ENCODE assay signal across 19 cellular contexts in the genomic region with DNA sequence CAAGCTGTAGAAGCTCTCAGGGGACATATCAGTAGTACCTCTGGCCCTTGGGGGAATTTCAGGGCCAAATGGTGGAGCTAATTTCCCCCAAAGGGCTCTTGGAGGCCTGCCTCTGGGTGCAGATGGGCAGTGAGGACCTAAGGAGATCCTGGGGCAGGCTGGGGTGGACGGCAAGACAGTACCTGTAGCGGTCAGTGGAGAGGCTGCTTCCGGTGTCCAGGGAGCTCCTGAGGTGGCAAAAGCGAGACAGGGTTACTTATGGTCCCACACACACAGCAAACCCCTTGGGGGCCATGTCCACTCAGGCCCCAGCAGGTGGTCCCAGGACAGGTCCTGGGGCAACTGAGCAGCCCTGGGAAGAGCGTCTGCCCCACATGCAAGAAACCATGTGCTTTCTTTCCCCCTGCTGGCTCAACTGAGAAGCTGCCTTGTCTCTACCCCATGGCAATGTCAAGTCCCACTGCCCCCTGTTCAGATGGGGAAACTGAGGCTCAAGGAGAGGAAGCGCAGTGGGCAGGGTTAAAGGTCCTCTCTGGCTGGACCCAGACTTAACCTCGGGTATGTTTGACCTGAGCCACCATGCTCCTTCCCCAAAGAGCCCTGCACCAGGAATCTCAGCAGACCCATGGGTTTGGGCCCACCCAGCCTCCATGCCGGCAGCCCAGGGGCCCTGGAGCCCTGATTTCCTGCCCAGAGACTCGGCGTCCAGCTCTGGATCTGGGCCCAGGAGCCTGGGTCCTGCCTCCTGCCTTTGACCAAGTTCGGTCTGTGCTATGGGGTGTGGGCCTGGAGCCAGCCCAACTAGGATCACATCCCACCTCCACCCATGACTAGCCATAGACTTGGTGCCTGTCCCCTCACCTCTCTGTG. TPM values are rescaled to one million over a fixed set of nuclear protein-coding genes. Genes with fewer than 3 reads are reported as not detected.
A peak's percentile ranks its signal among the peaks of the same experiment; 100 is the strongest.
DNase-seq lines count a peak whose midpoint lies in the region; ATAC-seq, FAIRE-seq and TF ChIP-seq lines count a peak whose summit lies in the region.
"Had no signal": no experiment of that assay in that cellular context is flagged by ENCODE, and none has a peak within 500 bp of the region (broad histone marks: within the 10 kb centered on the region; RNA-seq: fewer than 3 reads in every experiment).

No MANE protein-coding gene starts in this region.

- H2BK5ac ChIP-seq in H1 (ENCODE audit: low read depth, low read length) = no peak overlapping the region

- no peak for TF ChIP-seq EP300 in SK-N-SH (IDR thresholded peaks at IDR 0.05; ENCODE audit: borderline replicate concordance in 1 of 2, low read depth in 1 of 2, low read length in 1 of 2)
- no peak for TF ChIP-seq EP300 in H1 (IDR thresholded peaks at IDR 0.05; ENCODE audit: borderline replicate concordance in 1 of 2, low read depth in 2 of 2, low read length in 2 of 2)

- no peak overlapping the region for H3K18ac ChIP-seq in H1 (ENCODE audit: extremely low read depth, low read length)

- H2AFZ ChIP-seq in SK-N-SH (ENCODE audit: low read depth) (no peak overlapping the region), H1 (ENCODE audit: low read length) (no peak overlapping the region)
- H2AFZ ChIP-seq: GM23248 had no signal

- DNase-seq in SK-N-SH (no peak), NB4 (ENCODE audit: low read depth) (peak; percentile 44), H1 (ENCODE audit: low read depth in 1 of 2, low spot score in 2 of 2) (no peak), retinal pigment epithelial cell (ENCODE audit: low read depth) (no peak), AG08395 (ENCODE audit: low spot score) (no peak)
- no peak for DNase-seq in effector memory CD4-positive, alpha-beta T cell
- DNase-seq: activated CD4-positive, alpha-beta T cell treated with anti-CD3 and anti-CD28 coated beads, Interleukin-2, amount 50 U/mL, for 48 hours; GM23248; immature natural killer cell; KBM-7; NCI-H1694 treated with DMSO at 0.1 percent for 48 hours; NCI-H526 treated with DMSO at 0.1 percent for 48 hours; T-helper 9 cell; testis had no signal

- H3K36me3 ChIP-seq in SK-N-SH (replicated peaks in 1 of 2; ENCODE audit: control insufficient read depth in 1 of 2, insufficient read depth in 2 of 2, low read length in 1 of 2) (no peaks in the 10 kb centered on the region), H1 (ENCODE audit: control insufficient read depth in 2 of 4, insufficient read depth in 4 of 4, low read length in 3 of 4) (no peaks in the 10 kb centered on the region)
- no peaks in the 10 kb centered on the region for H3K36me3 ChIP-seq in effector memory CD4-positive, alpha-beta T cell (ENCODE audit: control insufficient read depth, insufficient read depth, low read length)

- H3K4me1 ChIP-seq in SK-N-SH (ENCODE audit: control insufficient read depth in 1 of 2, insufficient read depth in 2 of 2, low read depth in 1 of 2, low read length in 1 of 2) = peaks cover 0 to 62% of the 10 kb centered on the region in 2 experiments; a peak in 2 of 4 replicates
- H3K4me1 ChIP-seq in H1 (replicated peaks in 1 of 4; ENCODE audit: control insufficient read depth in 3 of 4, insufficient read depth in 4 of 4, low read length in 3 of 4) = peaks cover 0 to 11% (median 5%) of the 10 kb centered on the region in 4 experiments; a peak in 4 of 7 replicates
- no peaks in the 10 kb centered on the region for H3K4me1 ChIP-seq in effector memory CD4-positive, alpha-beta T cell (ENCODE audit: control insufficient read depth, insufficient read depth, low read length, poor library complexity, severe bottlenecking)

- H2BK120ac ChIP-seq in H1 (replicated peaks; ENCODE audit: low read depth, low read length) = no peak overlapping the region

- H3K79me2 ChIP-seq in SK-N-SH (ENCODE audit: insufficient read depth) = no peaks in the 10 kb centered on the region
- H3K79me2 ChIP-seq in H1 (ENCODE audit: control insufficient read depth in 1 of 2, insufficient read depth in 2 of 2, low read length in 2 of 2) = no peaks in the 10 kb centered on the region

- no peak overlapping the region for H3K23ac ChIP-seq in H1 (ENCODE audit: insufficient read length)

- H2BK12ac ChIP-seq in H1 (ENCODE audit: low read depth, low read length) = no peak overlapping the region

- no peak overlapping the region; a peak in 1 of 4 replicates for H3K27ac ChIP-seq in SK-N-SH (ENCODE audit: low read depth in 2 of 2, low read length in 1 of 2)
- H3K27ac ChIP-seq in H1 (ENCODE audit: low read depth, low read length) = no peak overlapping the region
- no peak overlapping the region for H3K27ac ChIP-seq in effector memory CD4-positive, alpha-beta T cell (ENCODE audit: insufficient read depth, low read length, poor library complexity, severe bottlenecking)
- H3K27ac ChIP-seq: GM23248, testis had no signal

- no peak overlapping the region for H3K56ac ChIP-seq in H1 (replicated peaks; ENCODE audit: insufficient read length, low read depth, low read length)

- H2AK5ac ChIP-seq in H1 (ENCODE audit: low read depth, low read length) = no peak overlapping the region

- H4K20me1 ChIP-seq in SK-N-SH (ENCODE audit: insufficient read depth) = no peaks in the 10 kb centered on the region
- no peaks in the 10 kb centered on the region for H4K20me1 ChIP-seq in H1 (replicated peaks in 1 of 2; ENCODE audit: control insufficient read depth in 1 of 2, insufficient read depth in 2 of 2, low read length in 2 of 2)

- H3K4me3 ChIP-seq in SK-N-SH (ENCODE audit: low read depth in 2 of 2, low read length in 1 of 2) = no peak overlapping the region
- no peak overlapping the region for H3K4me3 ChIP-seq in NB4 (ENCODE audit: low read depth, low read length)
- no peak overlapping the region for H3K4me3 ChIP-seq in H1 (ENCODE audit: extremely low read depth in 1 of 4, insufficient read depth in 2 of 4, low read depth in 3 of 4, low read length in 4 of 4)
- H3K4me3 ChIP-seq in retinal pigment epithelial cell (ENCODE audit: low read length) = no peak overlapping the region
- no peak overlapping the region for H3K4me3 ChIP-seq in effector memory CD4-positive, alpha-beta T cell (ENCODE audit: insufficient read depth, low read depth, low read length, poor library complexity, severe bottlenecking)
- H3K4me3 ChIP-seq: GM23248, testis had no signal

- no peak overlapping the region for H4K5ac ChIP-seq in H1 (ENCODE audit: insufficient read length, low read depth, low read length)

- no peaks in the 10 kb centered on the region for H3K9me3 ChIP-seq in SK-N-SH
- H3K9me3 ChIP-seq in H1 (ENCODE audit: insufficient read depth in 2 of 2, low read depth in 1 of 2, low read length in 1 of 2) = no peaks in the 10 kb centered on the region
- H3K9me3 ChIP-seq in effector memory CD4-positive, alpha-beta T cell (ENCODE audit: control insufficient read depth, low read length) = no peaks in the 10 kb centered on the region
- H3K9me3 ChIP-seq: testis had no signal

- POLR2A ChIA-PET in SK-N-SH (lab: Yijun Ruan, JAX) = no interaction called here
- POLR2A ChIA-PET in H1 (lab: Charles Lee; ENCODE audit: partially characterized antibody) = no interaction called here

- H3K9ac ChIP-seq in SK-N-SH = no peak overlapping the region
- no peak overlapping the region for H3K9ac ChIP-seq in H1 (replicated peaks in 1 of 4; ENCODE audit: extremely low read depth in 1 of 4, low read depth in 3 of 4, low read length in 3 of 4)
- H3K9ac ChIP-seq: GM23248 had no signal

- no peak overlapping the region for H2BK20ac ChIP-seq in H1 (ENCODE audit: low read length)

- no peak overlapping the region for H3K4ac ChIP-seq in H1 (replicated peaks; ENCODE audit: insufficient read length, low read depth, low read length)

- H3K9me2 ChIP-seq in SK-N-SH = no peaks in the 10 kb centered on the region

- FAIRE-seq in H1 (lab: Jason Lieb, UNC) = no peak
- FAIRE-seq: A204.1, astrocyte, D721Med had no signal

- no peak for TF ChIP-seq POLR2A in NB4 (IDR thresholded peaks at IDR 0.05; ENCODE audit: extremely low read depth, insufficient read length)
- no peak for TF ChIP-seq POLR2A in H1 (IDR thresholded peaks at IDR 0.05; ENCODE audit: control extremely low read depth in 1 of 2, low read depth in 2 of 2, low read length in 2 of 2)

- H2BK15ac ChIP-seq in H1 (ENCODE audit: low read length) = 0 out of 2 replicates have a peak overlapping the region, but pooled peaks have one; percentile 29

- H3F3A ChIP-seq in SK-N-SH (replicated peaks; ENCODE audit: insufficient read depth) = no peaks in the 10 kb centered on the region

- WGBS in SK-N-SH (ENCODE audit: low lambda C conversion rate) = 100% methylated on average over 1 of the region's 11 CpGs
- WGBS in H1 (ENCODE audit: extremely low coverage in 1 of 2, insufficient coverage in 1 of 2, insufficient read length in 1 of 2, insufficient replicate concordance in 2 of 2, low coverage in 1 of 2, low lambda C conversion rate in 2 of 2, missing lambda C conversion rate in 1 of 2), 2 experiments = 92% methylated on average over 10 of the region's 11 CpGs; no CpG with 5 or more reads in 1 of the 2 experiments

- no peak overlapping the region for H4K91ac ChIP-seq in H1 (replicated peaks; ENCODE audit: insufficient read length, low read length)

- H3K23me2 ChIP-seq in H1 (ENCODE audit: low read depth, low read length) = no peaks in the 10 kb centered on the region

- no peak overlapping the region for H3K4me2 ChIP-seq in SK-N-SH
- no peak overlapping the region for H3K4me2 ChIP-seq in H1 (ENCODE audit: insufficient read depth in 1 of 2, low read depth in 2 of 2, low read length in 2 of 2)

- no peaks in the 10 kb centered on the region for H3K79me1 ChIP-seq in H1 (ENCODE audit: low read depth, low read length)

- ATAC-seq in SK-N-SH treated with all-trans-retinoic acid at 6 μM for 48 hours (no peak), GM18868 (IDR thresholded peaks at IDR 0.05; ENCODE audit: unreplicated experiment) (no peak)

- TF ChIP-seq RAD21 in SK-N-SH (IDR thresholded peaks at IDR 0.05; ENCODE audit: low read length) = peak; percentile 22; the same call in 1 of the 2 replicates
- TF ChIP-seq RAD21 in H1 (IDR thresholded peaks at IDR 0.05 in 1 of 2, conservative IDR thresholded peaks at IDR 0.05 in 1 of 2; ENCODE audit: low read depth in 2 of 2, low read length in 2 of 2) = no peak

- TF ChIP-seq CTCF in SK-N-SH (IDR thresholded peaks at IDR 0.05) = no peak
- TF ChIP-seq CTCF in NB4 (IDR thresholded peaks at IDR 0.05; ENCODE audit: low read depth, low read length) = peak; percentile 12
- TF ChIP-seq CTCF in H1 (IDR thresholded peaks at IDR 0.05; ENCODE audit: control extremely low read depth in 1 of 3, insufficient read depth in 1 of 3, low read depth in 1 of 3, low read length in 3 of 3) = peak in 1 of 3 experiments; percentile 46; a peak in 1 of 4 replicates
- TF ChIP-seq CTCF in retinal pigment epithelial cell (conservative IDR thresholded peaks at IDR 0.05; ENCODE audit: low read depth, low read length) = peak; percentile 43

- CTCF ChIA-PET in SK-N-SH (lab: Yijun Ruan, JAX) (interaction anchor here (0.8 to 2.0 kb wide), 7 partner anchors 8 to 92 kb away, joined by 3 to 8 read pairs (median 3); no protein-coding TSS in a partner anchor), H1 (lab: Charles Lee; ENCODE audit: partially characterized antibody) (interaction anchor here (0.7 to 7.3 kb wide), 11 partner anchors 9 to 318 kb away, joined by 3 to 42 read pairs (median 4); no protein-coding TSS in a partner anchor)

- no peaks in the 10 kb centered on the region for H3K27me3 ChIP-seq in SK-N-SH (ENCODE audit: insufficient read depth)
- 0 out of 7 replicates have a peak, but pooled peaks cover 0 to 2% (median 0%) of the 10 kb centered on the region in 4 experiments for H3K27me3 ChIP-seq in H1 (replicated peaks in 1 of 4; ENCODE audit: control insufficient read depth in 3 of 4, extremely low read depth in 1 of 4, insufficient read depth in 3 of 4, low read length in 3 of 4)
- H3K27me3 ChIP-seq in effector memory CD4-positive, alpha-beta T cell (replicated peaks; ENCODE audit: control insufficient read depth, insufficient read depth, low read length, poor library complexity, severe bottlenecking) = no peaks in the 10 kb centered on the region
- H3K27me3 ChIP-seq: testis had no signal

- H3K14ac ChIP-seq in H1 (ENCODE audit: insufficient read length) = no peak overlapping the region

- H4K8ac ChIP-seq in H1 (ENCODE audit: extremely low read depth, insufficient read depth, low read length) = no peak overlapping the region

RNA-seq across cellular contexts. Expression of a gene that starts 25.7 kb away (rescaled TPM):
- polyA plus RNA-seq in SK-N-SH (2012; rRNA removed) = 4.4 and 6.2 TPM in 2 replicates
- polyA plus RNA-seq in SK-N-SH (2012; cell fraction: cytosol; rRNA removed) = 4.2 and 5.9 TPM in 2 replicates
- 23.8 and 26.1 TPM in 2 replicates for polyA plus RNA-seq in SK-N-SH (2012; cell fraction: nucleus; rRNA removed)
- 28.2 and 28.8 TPM in 2 replicates for total RNA-seq in H1 (2021; fragmentation: NEBNext Ultra II Directional; extraction: Animal tissue kit (Norgen Biotek cat#: 25700))
- polyA plus RNA-seq in H1 (2011; rRNA removed) = 6.8 and 12.4 TPM in 2 replicates
- polyA plus RNA-seq in H1 (2011; cell fraction: cytosol; rRNA removed) = 5.7 TPM
- 26.7 TPM for polyA plus RNA-seq in H1 (2011; cell fraction: nucleus; rRNA removed)
- polyA plus RNA-seq in H1 (2012, experiment 1 of 2) = 16.5 to 22.4 TPM (median 19.3 TPM) in 4 replicates
- 9.5 TPM for polyA plus RNA-seq in H1 (2012, experiment 2 of 2)
- 16.4 TPM for polyA plus RNA-seq in H1 (2013, experiment 1 of 2)
- polyA plus RNA-seq in H1 (2013, experiment 2 of 2) = 15.3 TPM
- 11.0 and 11.7 TPM in 2 replicates for polyA minus RNA-seq in H1 (2011; rRNA and poly(A)+ RNA removed)
- 14.5 TPM for polyA minus RNA-seq in H1 (2011; cell fraction: cytosol; rRNA and poly(A)+ RNA removed)
- polyA minus RNA-seq in H1 (2011; cell fraction: nucleus; rRNA and poly(A)+ RNA removed) = 36.0 TPM
